ENCODE assay signal across 2 cellular contexts in the genomic region with DNA sequence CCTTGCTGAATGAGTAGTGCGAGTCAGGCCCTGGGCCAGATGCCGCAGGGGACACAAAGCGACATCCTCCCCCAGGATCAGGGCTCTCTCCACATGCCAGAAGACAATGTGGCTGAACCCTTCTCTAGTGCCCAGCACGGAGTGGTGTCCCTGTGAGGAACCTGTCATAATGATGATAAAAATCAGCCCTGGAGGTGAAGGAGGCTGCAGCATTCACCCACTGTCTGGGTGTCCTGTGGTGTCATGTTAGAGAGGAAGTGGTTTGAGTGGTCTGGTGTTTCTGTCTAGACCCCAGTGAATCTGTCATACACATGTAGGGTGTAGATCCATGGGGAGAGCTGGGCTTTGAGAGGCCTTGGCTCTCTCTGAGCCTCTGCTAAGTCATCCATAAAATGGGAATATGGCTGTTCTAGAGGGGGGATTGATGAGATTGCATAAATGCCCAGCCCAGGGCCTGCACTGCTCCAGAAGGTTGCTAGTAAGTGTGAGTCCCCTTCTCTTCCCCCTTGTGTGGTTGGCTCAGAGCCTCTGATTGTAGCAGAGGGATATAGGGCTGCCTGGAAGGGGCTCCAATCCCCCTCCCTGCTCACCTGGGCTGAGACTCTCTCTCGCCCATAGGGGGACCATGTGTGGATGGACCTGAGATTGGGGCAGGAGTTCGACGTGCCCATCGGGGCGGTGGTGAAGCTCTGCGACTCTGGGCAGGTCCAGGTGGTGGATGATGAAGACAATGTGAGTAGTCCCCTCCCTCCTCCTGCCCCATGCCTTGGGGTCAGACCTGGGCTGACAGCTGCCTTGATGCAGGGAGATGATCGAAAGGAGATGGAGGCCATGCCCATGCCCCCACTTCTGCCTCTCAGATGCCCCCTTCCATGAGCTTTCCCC.
TF ChIP-seq lines count a peak whose summit lies in the region.

No MANE protein-coding gene starts in this region.

TF ChIP-seq in SK-N-SH, 30 proteins besides CTCF, POLR2A, EP300 and RAD21:
- TF ChIP-seq TCF12 (IDR thresholded peaks at IDR 0.05) (no peak), NFIC (IDR thresholded peaks at IDR 0.05; ENCODE audit: borderline replicate concordance) (no peak)
- TF ChIP-seq, protein P1, sequence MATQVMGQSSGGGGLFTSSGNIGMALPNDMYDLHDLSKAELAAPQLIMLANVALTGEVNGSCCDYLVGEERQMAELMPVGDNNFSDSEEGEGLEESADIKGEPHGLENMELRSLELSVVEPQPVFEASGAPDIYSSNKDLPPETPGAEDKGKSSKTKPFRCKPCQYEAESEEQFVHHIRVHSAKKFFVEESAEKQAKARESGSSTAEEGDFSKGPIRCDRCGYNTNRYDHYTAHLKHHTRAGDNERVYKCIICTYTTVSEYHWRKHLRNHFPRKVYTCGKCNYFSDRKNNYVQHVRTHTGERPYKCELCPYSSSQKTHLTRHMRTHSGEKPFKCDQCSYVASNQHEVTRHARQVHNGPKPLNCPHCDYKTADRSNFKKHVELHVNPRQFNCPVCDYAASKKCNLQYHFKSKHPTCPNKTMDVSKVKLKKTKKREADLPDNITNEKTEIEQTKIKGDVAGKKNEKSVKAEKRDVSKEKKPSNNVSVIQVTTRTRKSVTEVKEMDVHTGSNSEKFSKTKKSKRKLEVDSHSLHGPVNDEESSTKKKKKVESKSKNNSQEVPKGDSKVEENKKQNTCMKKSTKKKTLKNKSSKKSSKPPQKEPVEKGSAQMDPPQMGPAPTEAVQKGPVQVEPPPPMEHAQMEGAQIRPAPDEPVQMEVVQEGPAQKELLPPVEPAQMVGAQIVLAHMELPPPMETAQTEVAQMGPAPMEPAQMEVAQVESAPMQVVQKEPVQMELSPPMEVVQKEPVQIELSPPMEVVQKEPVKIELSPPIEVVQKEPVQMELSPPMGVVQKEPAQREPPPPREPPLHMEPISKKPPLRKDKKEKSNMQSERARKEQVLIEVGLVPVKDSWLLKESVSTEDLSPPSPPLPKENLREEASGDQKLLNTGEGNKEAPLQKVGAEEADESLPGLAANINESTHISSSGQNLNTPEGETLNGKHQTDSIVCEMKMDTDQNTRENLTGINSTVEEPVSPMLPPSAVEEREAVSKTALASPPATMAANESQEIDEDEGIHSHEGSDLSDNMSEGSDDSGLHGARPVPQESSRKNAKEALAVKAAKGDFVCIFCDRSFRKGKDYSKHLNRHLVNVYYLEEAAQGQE (IDR thresholded peaks at IDR 0.05; ENCODE audit: low read depth, low read length) = no peak
TF ChIP-seq in SK-N-SH: peak in this region for 0.

TF ChIP-seq in SK-N-SH treated with all-trans-retinoic acid at 6 μM for 48 hours, 23 proteins besides CTCF, POLR2A, EP300 and RAD21:
- TF ChIP-seq ESRRG (CRISPR knock-in tag; IDR thresholded peaks at IDR 0.05) (no peak), SNAI2 (CRISPR knock-in tag; IDR thresholded peaks at IDR 0.05) (no peak), ZFP30 (CRISPR knock-in tag; IDR thresholded peaks at IDR 0.05) (no peak), RARB (CRISPR knock-in tag; IDR thresholded peaks at IDR 0.05) (no peak), CSDC2 (CRISPR knock-in tag; IDR thresholded peaks at IDR 0.05) (no peak), TCF4 (CRISPR knock-in tag; IDR thresholded peaks at IDR 0.05; ENCODE audit: borderline replicate concordance) (no peak), PPARA (CRISPR knock-in tag; IDR thresholded peaks at IDR 0.05; ENCODE audit: borderline replicate concordance) (no peak), ZC3H10 (CRISPR knock-in tag; IDR thresholded peaks at IDR 0.05) (no peak), ZNF70 (CRISPR knock-in tag; IDR thresholded peaks at IDR 0.05) (no peak)
- TF ChIP-seq, protein P2, sequence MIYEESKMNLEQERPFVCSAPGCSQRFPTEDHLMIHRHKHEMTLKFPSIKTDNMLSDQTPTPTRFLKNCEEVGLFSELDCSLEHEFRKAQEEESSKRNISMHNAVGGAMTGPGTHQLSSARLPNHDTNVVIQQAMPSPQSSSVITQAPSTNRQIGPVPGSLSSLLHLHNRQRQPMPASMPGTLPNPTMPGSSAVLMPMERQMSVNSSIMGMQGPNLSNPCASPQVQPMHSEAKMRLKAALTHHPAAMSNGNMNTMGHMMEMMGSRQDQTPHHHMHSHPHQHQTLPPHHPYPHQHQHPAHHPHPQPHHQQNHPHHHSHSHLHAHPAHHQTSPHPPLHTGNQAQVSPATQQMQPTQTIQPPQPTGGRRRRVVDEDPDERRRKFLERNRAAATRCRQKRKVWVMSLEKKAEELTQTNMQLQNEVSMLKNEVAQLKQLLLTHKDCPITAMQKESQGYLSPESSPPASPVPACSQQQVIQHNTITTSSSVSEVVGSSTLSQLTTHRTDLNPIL (CRISPR knock-in tag; IDR thresholded peaks at IDR 0.05; ENCODE audit: low read depth) = no peak
TF ChIP-seq in SK-N-SH treated with all-trans-retinoic acid at 6 μM for 48 hours: peak in this region for 0.
